Comparison of ENCODE assay signal across 8 cellular contexts in the genomic region with DNA sequence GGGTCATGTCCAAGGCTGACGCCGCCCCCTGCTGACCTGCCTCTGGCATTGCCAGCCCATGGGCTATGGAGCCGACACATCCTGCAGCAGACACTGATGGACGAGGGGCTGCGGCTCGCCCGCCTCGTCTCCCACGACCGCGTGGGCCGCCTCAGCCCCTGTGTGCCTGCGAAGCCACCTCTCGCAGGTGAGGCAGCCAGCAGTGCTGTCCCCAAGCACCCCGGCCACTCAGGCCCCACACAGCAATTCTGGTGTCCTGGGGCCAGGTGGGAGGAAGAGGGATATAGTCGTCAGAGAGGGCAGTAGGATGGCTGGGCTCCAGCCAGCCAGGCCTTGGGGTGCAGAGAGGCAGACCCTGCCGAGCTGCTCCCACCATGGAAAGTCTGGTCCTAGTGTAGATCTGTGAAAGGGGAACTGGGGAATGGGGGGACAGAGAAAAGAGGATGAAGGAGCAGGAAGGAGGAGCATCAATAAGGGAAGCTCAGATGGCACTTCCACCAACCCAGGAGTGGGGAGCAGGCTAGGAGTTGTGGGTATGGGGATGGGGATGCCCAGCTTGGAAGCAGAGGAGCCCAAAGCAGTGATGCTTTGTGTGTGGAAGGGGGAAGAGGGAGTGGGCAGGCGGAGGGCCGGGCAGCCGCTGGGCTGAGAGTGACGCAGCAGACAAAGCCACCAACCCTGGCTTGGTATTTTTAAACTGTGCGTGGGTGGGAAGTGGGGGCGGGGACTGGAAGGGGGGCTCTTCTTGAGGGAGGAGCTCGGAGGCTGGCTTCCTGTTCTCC. TPM values are rescaled to one million over a fixed set of nuclear protein-coding genes. Genes with fewer than 3 reads are reported as not detected.
A peak's percentile ranks its signal among the peaks of the same experiment; 100 is the strongest.
DNase-seq lines count a peak whose midpoint lies in the region; ATAC-seq and TF ChIP-seq lines count a peak whose summit lies in the region.

No MANE protein-coding gene starts in this region.

- peak; percentile 92 for DNase-seq in GM03348 (ENCODE audit: low spot score)
- DNase-seq in HuH-7 (ENCODE audit: low spot score) = peak; percentile 80
- DNase-seq in coronary artery (ENCODE audit: low spot score) = peak; percentile 88
- DNase-seq in lung microvascular endothelial cell (ENCODE audit: low read depth in 2 of 2) = peak; percentile 62 to 67
- DNase-seq in stimulated activated CD8-positive, alpha-beta memory T cell treated with anti-CD3 and anti-CD28 coated beads, Interleukin-2, amount 100 ng/mL, for 1 hour (ENCODE audit: low read depth in 2 of 2) = peak; percentile 42 to 53

- no peak for TF ChIP-seq CTCF in coronary artery (IDR thresholded peaks at IDR 0.05)

- H3K27ac ChIP-seq in coronary artery = peak overlapping the region; percentile 68 to 98

- H3K4me3 ChIP-seq in coronary artery = peak overlapping the region; percentile 37

- peak; percentile 45 to 48 for ATAC-seq in activated CD4-positive, CD25-positive, alpha-beta regulatory T cell treated with anti-CD3 and anti-CD28 coated beads, Interleukin-2, amount 50 U/mL, for 24 hours
- ATAC-seq in GM19397 (IDR thresholded peaks at IDR 0.05; ENCODE audit: unreplicated experiment) (no peak), GM18498 (IDR thresholded peaks at IDR 0.05; ENCODE audit: unreplicated experiment) (no peak)

RNA-seq across cellular contexts. Expression of gene NAB2, which starts 4.7 kb away (rescaled TPM):
- total RNA-seq in lung microvascular endothelial cell = 4.4 and 9.3 TPM in 2 replicates

RNA-seq across cellular contexts. Expression of gene NEMP1, which starts 15.0 kb away (rescaled TPM):
- 2.8 and 3.6 TPM in 2 replicates for total RNA-seq in lung microvascular endothelial cell

RNA-seq across cellular contexts. Expression of gene STAT6, which starts 17.6 kb away (rescaled TPM):
- total RNA-seq in lung microvascular endothelial cell = 6.7 and 10.5 TPM in 2 replicates

RNA-seq across cellular contexts. Expression of gene LRP1, which starts 34.7 kb away (rescaled TPM):
- 0.60 and 1.3 TPM in 2 replicates for total RNA-seq in lung microvascular endothelial cell

RNA-seq across cellular contexts. Expression of gene MYO1A, which starts 43.7 kb away (rescaled TPM):
- not detected in 2 replicates for total RNA-seq in lung microvascular endothelial cell

Comparison
In these comparisons a context has a peak if more than half of its experiments do, and no peak if none do; other contexts are left out.
1. ATAC-seq: peak in activated CD4-positive, CD25-positive, alpha-beta regulatory T cell treated with anti-CD3 and anti-CD28 coated beads, Interleukin-2, amount 50 U/mL, for 24 hours (2 of 2); none in GM19397 (single experiment) and GM18498 (single experiment).
2. Peak in every context shown above with its lines, with median percentiles within 50 percentile points of each other: DNase-seq.